In the genomic region with DNA sequence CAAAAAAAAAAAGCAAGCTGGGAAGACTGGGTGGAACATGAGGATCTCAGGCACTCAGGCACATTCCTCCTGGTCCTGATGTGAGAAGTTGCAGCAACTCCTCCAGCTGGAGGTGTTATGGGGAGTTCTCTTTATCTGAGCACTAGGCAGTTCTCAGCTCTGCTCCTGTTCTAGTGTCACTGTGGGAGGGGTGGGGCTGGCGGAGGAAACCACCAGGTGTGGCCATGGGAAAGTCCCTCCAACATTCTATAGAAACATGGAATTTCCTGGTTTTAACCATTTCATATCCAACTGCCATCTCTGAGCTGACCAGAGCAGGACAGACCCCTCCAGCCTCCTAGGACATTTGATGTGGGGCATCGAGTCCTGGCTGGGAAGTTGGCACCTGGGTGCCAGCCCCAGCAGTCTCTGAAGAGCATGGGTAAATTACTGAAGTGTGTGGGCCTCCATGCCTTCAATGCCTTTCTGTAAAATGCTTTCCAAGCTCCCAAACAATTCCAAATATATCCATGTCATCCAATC, we compare ENCODE assay signal across 8 cellular contexts. TPM values are rescaled to one million over a fixed set of nuclear protein-coding genes. Genes with fewer than 3 reads are reported as not detected.
DNase-seq lines count a peak whose midpoint lies in the region; ATAC-seq, FAIRE-seq and TF ChIP-seq lines count a peak whose summit lies in the region.

No MANE protein-coding gene starts in this region.

- peak overlapping the region; percentile 69 for H2AFZ ChIP-seq in trophoblast cell (ENCODE audit: insufficient read depth, low read length, poor library complexity)

- H3K27ac ChIP-seq in Panc1 (ENCODE audit: low read length) (peak overlapping the region; percentile 68; the same call in 1 of the 2 replicates), trophoblast cell (ENCODE audit: low read depth, low read length) (no peak overlapping the region)

- intact Hi-C loops in Panc1 (cut with micrococcal nuclease; ENCODE audit: unreplicated experiment): no loop called here

- H3K14ac ChIP-seq in trophoblast cell (ENCODE audit: low read length): peak overlapping the region; percentile 8

- H4K12ac ChIP-seq in trophoblast cell (ENCODE audit: low read depth, low read length): no peak overlapping the region

- H3K27me3 ChIP-seq in Panc1 (ENCODE audit: control insufficient read depth, insufficient read depth, low read length) (no peaks in the 10 kb centered on the region), bronchial epithelial cell (ENCODE audit: control insufficient read depth, insufficient read depth, low read length) (no peaks in the 10 kb centered on the region), trophoblast cell (ENCODE audit: insufficient read depth, low read length) (no peaks in the 10 kb centered on the region)

- peaks cover 14% of the 10 kb centered on the region for H3K4me1 ChIP-seq in Panc1 (ENCODE audit: control insufficient read depth, insufficient read depth, low read length)
- H3K4me1 ChIP-seq in trophoblast cell (ENCODE audit: control insufficient read depth in 1 of 2, insufficient read depth in 2 of 2, low read length in 2 of 2): peaks cover 22 to 33% of the 10 kb centered on the region in 2 experiments

- H3K4me2 ChIP-seq in trophoblast cell (ENCODE audit: low read length): no peak overlapping the region

- no peak overlapping the region for H2BK5ac ChIP-seq in trophoblast cell (ENCODE audit: low read depth, low read length, poor library complexity)

- TF ChIP-seq CTCF in GM12864 (IDR thresholded peaks at IDR 0.05; ENCODE audit: low read depth, low read length, missing control alignments) (no peak), Panc1 (IDR thresholded peaks at IDR 0.05) (no peak), bronchial epithelial cell (IDR thresholded peaks at IDR 0.05; ENCODE audit: insufficient read depth, low read length, severe bottlenecking) (no peak), omental fat pad (IDR thresholded peaks at IDR 0.05) (no peak)

- no peak for FAIRE-seq in bronchial epithelial cell (lab: Jason Lieb, UNC)

- no peak overlapping the region for H3K23ac ChIP-seq in trophoblast cell (ENCODE audit: low read length)

- peak overlapping the region; percentile 18 for H4K8ac ChIP-seq in trophoblast cell (ENCODE audit: low read depth, low read length)

- peaks cover 11% of the 10 kb centered on the region for H3K79me1 ChIP-seq in trophoblast cell (ENCODE audit: low read length)

- no peak overlapping the region for H2BK12ac ChIP-seq in trophoblast cell (ENCODE audit: low read length)

- in situ Hi-C loops in Panc1 (cut with HindIII; ENCODE audit: low pct_unique_long_range_greater_than_20kb, low sequenced_read_pairs): no loop called here

- DNase-seq in GM12864 (ENCODE audit: low read depth) (no peak), Panc1 (ENCODE audit: low read depth, low spot score) (no peak), bronchial epithelial cell (ENCODE audit: low read depth) (peak; percentile 40), trophoblast cell (peak; percentile 53 to 62), NCI-H2081 treated with DMSO at 0.1 percent for 48 hours (lab: John Stamatoyannopoulos, UW) (no peak), omental fat pad (ENCODE audit: low spot score) (no peak), RKO (ENCODE audit: low spot score) (no peak)
- DNase-seq in activated CD4-positive, CD25-positive, alpha-beta regulatory T cell (lab: John Stamatoyannopoulos, UW): no peak

- H3K36me3 ChIP-seq in Panc1 (ENCODE audit: control insufficient read depth, insufficient read depth, low read length): no peaks in the 10 kb centered on the region
- peaks cover 3% of the 10 kb centered on the region for H3K36me3 ChIP-seq in bronchial epithelial cell (ENCODE audit: control insufficient read depth, insufficient read depth, low read length)
- H3K36me3 ChIP-seq in trophoblast cell (ENCODE audit: control insufficient read depth in 1 of 2, insufficient read depth in 2 of 2, low read length in 2 of 2): no peaks in the 10 kb centered on the region

- H3K9me3 ChIP-seq in Panc1 (ENCODE audit: control insufficient read depth, insufficient read depth, low read depth, low read length): no peaks in the 10 kb centered on the region
- H3K9me3 ChIP-seq in trophoblast cell (ENCODE audit: insufficient read depth, low read depth, low read length): peaks cover 2% of the 10 kb centered on the region

- no peak overlapping the region for H3K9ac ChIP-seq in trophoblast cell (ENCODE audit: low read length)

- no peak overlapping the region for H3K18ac ChIP-seq in trophoblast cell (ENCODE audit: low read length)

- H3K4ac ChIP-seq in trophoblast cell (ENCODE audit: low read depth, low read length): no peak overlapping the region

- CTCF ChIA-PET in Panc1 (lab: Charles Lee): interaction anchor here (1.7 to 1.8 kb wide), 2 partner anchors 8 to 194 kb away, joined by 4 to 10 read pairs; no protein-coding TSS in a partner anchor

- H3K4me3 ChIP-seq in GM12864 (ENCODE audit: low read depth, low read length) (peak overlapping the region; percentile 88; the same call in 1 of the 2 replicates), Panc1 (ENCODE audit: low read depth in 2 of 2, low read length in 2 of 2) (no peak overlapping the region), bronchial epithelial cell (ENCODE audit: low read depth, low read length) (no peak overlapping the region), trophoblast cell (ENCODE audit: low read depth, low read length) (no peak overlapping the region)

- ATAC-seq in Panc1 (no peak), omental fat pad (ENCODE audit: low FRiP score) (no peak)

- H3K79me2 ChIP-seq in trophoblast cell (ENCODE audit: control insufficient read depth, insufficient read depth, low read length, poor library complexity): peaks cover 4% of the 10 kb centered on the region

- peak overlapping the region; percentile 87 for H4K91ac ChIP-seq in trophoblast cell (ENCODE audit: low read depth, low read length)

- peak overlapping the region; percentile 29 for H2BK120ac ChIP-seq in trophoblast cell (ENCODE audit: insufficient read depth, low read length, poor library complexity)

- WGBS in trophoblast cell (ENCODE audit: extremely low coverage, insufficient coverage, insufficient read length): no CpG with 5 or more reads among the region's 2 CpGs

- peak overlapping the region; percentile 6 for H2AK5ac ChIP-seq in trophoblast cell (ENCODE audit: low read length)

- no TSS peak for BruUV-seq in Panc1 (replicated peaks; lab: Mats Ljungman, UMichigan)

- POLR2A ChIA-PET in Panc1 (lab: Charles Lee): no interaction called here

RNA-seq across cellular contexts. Expression of a gene that starts 0.8 kb away (rescaled TPM):
- total RNA-seq in Panc1 (2021; ENCODE audit: unreplicated experiment) (6.4 TPM), bronchial epithelial cell (2.9 and 5.8 TPM in 2 replicates), omental fat pad (1 to 10 TPM; 4.3 to 8.2 (median 5.6) TPM)
- polyA plus RNA-seq in Panc1 (2012; ENCODE audit: insufficient read length): 4.5 TPM
- 3.0 and 3.3 TPM in 2 replicates for polyA plus RNA-seq in trophoblast cell (2013)

RNA-seq across cellular contexts. Expression of a gene that starts 37.9 kb away (rescaled TPM):
- total RNA-seq in Panc1 (2021; ENCODE audit: unreplicated experiment): 1.6 TPM
- 0.79 TPM for polyA plus RNA-seq in Panc1 (2012; ENCODE audit: insufficient read length)
- total RNA-seq in bronchial epithelial cell: 3.4 and 4.6 TPM in 2 replicates
- 0.07 and 0.08 TPM in 2 replicates for polyA plus RNA-seq in trophoblast cell (2013)
- total RNA-seq in omental fat pad: 10 to 100 TPM in 3 of 4 donors, 1 to 10 TPM in 1; 9.7 to 16.1 (median 10.8) TPM

Comparison
In these comparisons a context has a peak if more than half of its experiments do, and no peak if none do; other contexts are left out.
1. DNase-seq: peak in bronchial epithelial cell (single experiment) and trophoblast cell (2 of 2); none in GM12864 (single experiment), Panc1 (single experiment), NCI-H2081 treated with DMSO at 0.1 percent for 48 hours (single experiment), omental fat pad (single experiment), activated CD4-positive, CD25-positive, alpha-beta regulatory T cell (0 of 4) and RKO (single experiment).